Comparison of ENCODE assay signal across 18 cellular contexts in the genomic region with DNA sequence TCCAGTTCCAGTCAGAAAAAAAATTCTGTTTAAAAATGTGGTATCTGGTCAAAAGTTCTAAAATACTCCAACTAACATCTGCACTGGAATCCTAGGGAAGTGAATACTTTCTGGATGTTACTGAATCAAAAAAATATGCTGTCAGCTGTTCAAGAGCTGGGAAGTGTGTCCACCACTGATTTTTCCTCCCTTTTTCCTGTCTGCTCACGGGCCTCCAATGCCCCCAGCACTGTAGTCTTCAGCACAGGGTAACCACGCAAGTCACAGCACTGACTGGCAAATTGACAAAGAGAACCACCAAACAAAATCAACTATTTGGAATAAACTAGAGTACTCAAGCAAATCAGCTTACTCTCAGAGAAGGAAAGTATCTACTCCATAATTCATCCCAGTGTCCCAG. TPM values are rescaled to one million over a fixed set of nuclear protein-coding genes. Genes with fewer than 3 reads are reported as not detected.
DNase-seq lines count a peak whose midpoint lies in the region; ATAC-seq and TF ChIP-seq lines count a peak whose summit lies in the region.
"Had no signal": no experiment of that assay in that cellular context is flagged by ENCODE, and none has a peak within 500 bp of the region (broad histone marks: within the 10 kb centered on the region; RNA-seq: fewer than 3 reads in every experiment).

No MANE protein-coding gene starts in this region.

- ATAC-seq in GM21576 (IDR thresholded peaks at IDR 0.05; ENCODE audit: unreplicated experiment) (no peak), HG03469 (IDR thresholded peaks at IDR 0.05; ENCODE audit: unreplicated experiment) (no peak)
- ATAC-seq: activated CD8-positive, alpha-beta T cell treated with anti-CD3 and anti-CD28 coated beads for 36 hours; right lobe of liver had no signal

- H3K9ac ChIP-seq in SK-N-SH = peak overlapping the region; percentile 33
- H3K9ac ChIP-seq in skeletal muscle satellite cell (ENCODE audit: low read depth, low read length) = peak overlapping the region; percentile 72

- no peaks in the 10 kb centered on the region for H3K9me3 ChIP-seq in SK-N-SH
- no peaks in the 10 kb centered on the region for H3K9me3 ChIP-seq in skeletal muscle satellite cell (replicated peaks; ENCODE audit: low read length)
- H3K9me3 ChIP-seq: HAP-1, ovary, right lobe of liver had no signal

- H3K4me1 ChIP-seq in SK-N-SH (ENCODE audit: control insufficient read depth in 1 of 2, insufficient read depth in 2 of 2, low read depth in 1 of 2, low read length in 1 of 2) (peaks cover 0 to 30% of the 10 kb centered on the region in 2 experiments; a peak in 3 of 4 replicates), skeletal muscle satellite cell (ENCODE audit: control insufficient read depth, insufficient read depth, low read length) (peaks cover 92% of the 10 kb centered on the region)
- H3K4me1 ChIP-seq: right lobe of liver had no signal

- TF ChIP-seq RAD21 in SK-N-SH (IDR thresholded peaks at IDR 0.05; ENCODE audit: low read length) = no peak

- TF ChIP-seq CTCF in SK-N-SH (IDR thresholded peaks at IDR 0.05) (no peak), fibroblast of mammary gland (conservative IDR thresholded peaks at IDR 0.05; ENCODE audit: control insufficient read depth, insufficient read depth, low read depth, low read length) (no peak)

- POLR2A ChIA-PET in SK-N-SH (lab: Yijun Ruan, JAX) = no interaction called here

- H3K27me3 ChIP-seq in SK-N-SH (ENCODE audit: insufficient read depth) = no peaks in the 10 kb centered on the region
- no peaks in the 10 kb centered on the region for H3K27me3 ChIP-seq in skeletal muscle satellite cell (ENCODE audit: control insufficient read depth, insufficient read depth, low read length)
- H3K27me3 ChIP-seq: ovary, right lobe of liver had no signal

- peak overlapping the region; percentile 31 to 92; a peak in 3 of 4 replicates for H3K27ac ChIP-seq in SK-N-SH (ENCODE audit: low read depth in 2 of 2, low read length in 1 of 2)
- H3K27ac ChIP-seq: ovary, right lobe of liver had no signal

- H4K20me1 ChIP-seq in SK-N-SH (ENCODE audit: insufficient read depth) = peaks cover 79% of the 10 kb centered on the region

- H3K4me2 ChIP-seq in SK-N-SH (peak overlapping the region; percentile 64), skeletal muscle satellite cell (ENCODE audit: low read length) (peak overlapping the region; percentile 75)

- no peaks in the 10 kb centered on the region for H3K9me2 ChIP-seq in SK-N-SH

- H3K36me3 ChIP-seq in SK-N-SH (replicated peaks in 1 of 2; ENCODE audit: control insufficient read depth in 1 of 2, insufficient read depth in 2 of 2, low read length in 1 of 2) (peaks cover 0 to 40% of the 10 kb centered on the region in 2 experiments), skeletal muscle satellite cell (ENCODE audit: insufficient read depth, low read length) (peaks cover 24% of the 10 kb centered on the region)
- H3K36me3 ChIP-seq: HAP-1, ovary, right lobe of liver had no signal

- H3F3A ChIP-seq in SK-N-SH (replicated peaks; ENCODE audit: insufficient read depth) = peaks cover 77% of the 10 kb centered on the region

- 42% methylated on average over 2 of the region's 2 CpGs for WGBS in SK-N-SH (ENCODE audit: low lambda C conversion rate)

- no peak overlapping the region for H3K4me3 ChIP-seq in SK-N-SH (ENCODE audit: low read depth in 2 of 2, low read length in 1 of 2)
- H3K4me3 ChIP-seq in fibroblast of mammary gland (ENCODE audit: control insufficient read depth, low read depth, low read length) = no peak overlapping the region
- H3K4me3 ChIP-seq in skeletal muscle satellite cell (ENCODE audit: low read length) = peak overlapping the region; percentile 40
- H3K4me3 ChIP-seq: HAP-1, ovary, right lobe of liver had no signal

- DNase-seq in EH (ENCODE audit: low read depth) = peak; percentile 81
- no peak for DNase-seq in SK-N-SH
- peak; percentile 56 for DNase-seq in fibroblast of mammary gland (ENCODE audit: low read depth)
- no peak for DNase-seq in GDM1 (lab: John Stamatoyannopoulos, UW)
- DNase-seq: activated CD8-positive, alpha-beta T cell treated with anti-CD3 and anti-CD28 coated beads for 36 hours; activated naive CD4-positive, alpha-beta T cell treated with anti-CD3 and anti-CD28 coated beads, Interleukin-2, amount 10 ng/mL, durations not matched to agents 7 days and 5 days; activated T-cell treated with anti-CD3 and anti-CD28 coated beads, Interleukin-2, amount 50 U/mL, for 1 hour; AML-193; DMS79 treated with DMSO at 0.1 percent for 48 hours; NCI-H1417; NCI-H524; ovary; right lobe of liver; RPMI8226 had no signal

- peaks cover 100% of the 10 kb centered on the region for H3K79me2 ChIP-seq in SK-N-SH (ENCODE audit: insufficient read depth)

- CTCF ChIA-PET in SK-N-SH (lab: Yijun Ruan, JAX) = interaction anchor here (1.0 kb wide), 1 partner anchor 9 kb away, joined by 3 read pairs; no protein-coding TSS in a partner anchor

- TF ChIP-seq EP300 in SK-N-SH (IDR thresholded peaks at IDR 0.05; ENCODE audit: borderline replicate concordance in 1 of 2, low read depth in 1 of 2, low read length in 1 of 2) = no peak

- no peak overlapping the region for H2AFZ ChIP-seq in SK-N-SH (ENCODE audit: low read depth)

TF ChIP-seq in SK-N-SH, 30 proteins besides CTCF, POLR2A, EP300 and RAD21:
- TF ChIP-seq TCF12 (IDR thresholded peaks at IDR 0.05) (0 out of 2 replicates have a peak, but pooled peaks have one; percentile 15), POLR2AphosphoS5 (IDR thresholded peaks at IDR 0.05; ENCODE audit: low read depth, low read length) (0 out of 2 replicates have a peak, but pooled peaks have one; percentile 12)
- TF ChIP-seq, protein P1, sequence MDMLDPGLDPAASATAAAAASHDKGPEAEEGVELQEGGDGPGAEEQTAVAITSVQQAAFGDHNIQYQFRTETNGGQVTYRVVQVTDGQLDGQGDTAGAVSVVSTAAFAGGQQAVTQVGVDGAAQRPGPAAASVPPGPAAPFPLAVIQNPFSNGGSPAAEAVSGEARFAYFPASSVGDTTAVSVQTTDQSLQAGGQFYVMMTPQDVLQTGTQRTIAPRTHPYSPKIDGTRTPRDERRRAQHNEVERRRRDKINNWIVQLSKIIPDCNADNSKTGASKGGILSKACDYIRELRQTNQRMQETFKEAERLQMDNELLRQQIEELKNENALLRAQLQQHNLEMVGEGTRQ (IDR thresholded peaks at IDR 0.05; ENCODE audit: borderline replicate concordance, low read depth, low read length) = no peak

RNA-seq across cellular contexts. Expression of gene VEGFC, which starts 9.9 kb away (rescaled TPM):
- polyA plus RNA-seq in SK-N-SH (2012; rRNA removed) = 81.9 and 84.7 TPM in 2 replicates
- 113 and 118 TPM in 2 replicates for polyA plus RNA-seq in SK-N-SH (2012; cell fraction: cytosol; rRNA removed)
- 98.6 and 151 TPM in 2 replicates for polyA plus RNA-seq in SK-N-SH (2012; cell fraction: nucleus; rRNA removed)
- 26.4 and 37.8 TPM in 2 replicates for total RNA-seq in skeletal muscle satellite cell (2012; rRNA removed)
- total RNA-seq: activated CD8-positive, alpha-beta T cell treated with anti-CD3 and anti-CD28 coated beads for 36 hours had no signal

Comparison
In these comparisons a context has a peak if more than half of its experiments do, and no peak if none do; other contexts are left out.
1. DNase-seq: peak in EH (single experiment) and fibroblast of mammary gland (single experiment); none in SK-N-SH (single experiment) and GDM1 (single experiment).